In the genomic region with DNA sequence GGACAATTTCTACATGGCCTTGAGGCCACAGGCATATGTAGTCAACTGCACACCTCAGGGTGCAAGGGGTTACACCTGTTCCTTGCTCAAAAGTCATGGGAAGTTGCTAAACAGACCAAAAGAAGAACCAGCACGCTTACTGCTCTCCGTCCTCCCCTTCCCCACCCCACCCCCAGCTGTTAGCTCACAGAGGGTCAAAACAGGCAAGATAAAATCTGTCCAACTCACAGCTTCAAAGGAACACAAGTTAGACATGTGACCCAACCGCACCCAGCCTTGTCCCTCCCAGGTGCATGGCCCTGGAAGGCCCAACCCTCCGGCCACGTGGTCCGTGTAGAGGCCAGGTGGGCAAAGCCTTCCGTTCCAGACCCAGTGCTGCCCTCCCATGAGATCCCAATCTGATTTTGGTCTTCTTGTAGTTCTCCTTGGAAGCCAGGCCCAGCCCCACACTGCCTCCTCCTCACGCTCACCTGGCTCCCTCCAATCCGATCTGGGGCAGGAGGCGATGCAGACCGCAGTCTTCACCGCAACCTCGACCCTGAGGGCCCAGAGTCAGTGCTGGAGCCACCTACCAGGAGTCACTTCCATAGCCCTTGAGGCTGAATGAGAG, we compare ENCODE assay signal across 19 cellular contexts. TPM values are rescaled to one million over a fixed set of nuclear protein-coding genes. Genes with fewer than 3 reads are reported as not detected.
DNase-seq lines count a peak whose midpoint lies in the region; ATAC-seq and TF ChIP-seq lines count a peak whose summit lies in the region.
"Had no signal": no experiment of that assay in that cellular context is flagged by ENCODE, and none has a peak within 500 bp of the region (broad histone marks: within the 10 kb centered on the region; RNA-seq: fewer than 3 reads in every experiment).

No MANE protein-coding gene starts in this region.

- no peak overlapping the region for H2AFZ ChIP-seq in MM.1S (ENCODE audit: low read length)

- peaks cover 20% of the 10 kb centered on the region for H3K4me1 Mint-ChIP-seq in T-helper 2 cell treated with Interferon-gamma antibody and Interleukin-4, amounts not matched to agents 5 μg/mL and 100 μg/mL, for 36 hours (ENCODE audit: low read depth)

- H3K79me2 ChIP-seq in MM.1S (ENCODE audit: low read length) = no peaks in the 10 kb centered on the region

- H3K4me3 ChIP-seq in sigmoid colon (no peak overlapping the region), MM.1S (ENCODE audit: low read length) (no peak overlapping the region)
- H3K4me3 ChIP-seq: adrenal gland, pancreas had no signal

- H3K9me3 ChIP-seq in sigmoid colon (no peaks in the 10 kb centered on the region), MM.1S (replicated peaks; ENCODE audit: insufficient read depth, low read length) (no peaks in the 10 kb centered on the region)
- H3K9me3 ChIP-seq: adrenal gland, pancreas, SK-N-SH had no signal

- intact Hi-C loops in sigmoid colon (cut with DNase I) = no loop called here

- TF ChIP-seq EP300 in sigmoid colon (IDR thresholded peaks at IDR 0.05) = no peak

- H3K4me3 Mint-ChIP-seq in T-helper 2 cell treated with Interferon-gamma antibody and Interleukin-4, amounts not matched to agents 5 μg/mL and 100 μg/mL, for 36 hours = peak overlapping the region; percentile 48
- H3K4me3 Mint-ChIP-seq: CD4-positive, alpha-beta T cell; mesothelial cell of epicardium had no signal

- H3K4me2 ChIP-seq in MM.1S (ENCODE audit: low read depth, low read length) = no peak overlapping the region
- H3K4me2 ChIP-seq: SK-N-SH had no signal

- H3K27ac ChIP-seq in sigmoid colon (no peak overlapping the region), MM.1S (ENCODE audit: low read length) (no peak overlapping the region)
- H3K27ac ChIP-seq: adrenal gland had no signal

- no peak overlapping the region for H3K9ac ChIP-seq in MM.1S (ENCODE audit: low read length)
- H3K9ac ChIP-seq: SK-N-SH had no signal

- no peak for TF ChIP-seq POLR2A in sigmoid colon (IDR thresholded peaks at IDR 0.05)

- H3K27me3 ChIP-seq in sigmoid colon (no peaks in the 10 kb centered on the region), MM.1S (replicated peaks; ENCODE audit: insufficient read depth, low read length) (no peaks in the 10 kb centered on the region)
- H3K27me3 ChIP-seq: adrenal gland, pancreas had no signal

- no peaks in the 10 kb centered on the region for H3K36me3 Mint-ChIP-seq in T-helper 2 cell treated with Interferon-gamma antibody and Interleukin-4, amounts not matched to agents 5 μg/mL and 100 μg/mL, for 36 hours (ENCODE audit: low read depth)
- H3K36me3 Mint-ChIP-seq: mesothelial cell of epicardium had no signal

- no peaks in the 10 kb centered on the region for H3K9me2 ChIP-seq in MM.1S (replicated peaks; ENCODE audit: insufficient read depth, low read length)
- H3K9me2 ChIP-seq: SK-N-SH had no signal

- H3K36me3 ChIP-seq in sigmoid colon = no peaks in the 10 kb centered on the region
- H3K36me3 ChIP-seq in MM.1S (replicated peaks; ENCODE audit: insufficient read depth, low read length) = no peaks in the 10 kb centered on the region
- H3K36me3 ChIP-seq: adrenal gland, pancreas had no signal

- peak; percentile 51 for ATAC-seq in left lobe of liver
- no peak for ATAC-seq in HG02884 (IDR thresholded peaks at IDR 0.05; ENCODE audit: unreplicated experiment)
- ATAC-seq: pancreas, PC-3 had no signal

- no peaks in the 10 kb centered on the region for H3K27me3 Mint-ChIP-seq in T-helper 2 cell treated with Interferon-gamma antibody and Interleukin-4, amounts not matched to agents 5 μg/mL and 100 μg/mL, for 36 hours (ENCODE audit: low read depth)
- H3K27me3 Mint-ChIP-seq: CD4-positive, alpha-beta T cell had no signal

- H3F3A ChIP-seq in MM.1S (ENCODE audit: insufficient read depth, low read length) = no peaks in the 10 kb centered on the region

- DNase-seq in T-helper 2 cell treated with Interferon-gamma antibody and Interleukin-4, amounts not matched to agents 5 μg/mL and 100 μg/mL, for 36 hours (ENCODE audit: low spot score) = no peak
- no peak for DNase-seq in T-helper 2 cell
- DNase-seq in SW480 (ENCODE audit: low spot score) = peak; percentile 94
- DNase-seq in left lobe of liver (ENCODE audit: low spot score) = no peak
- DNase-seq in sigmoid colon = peak; percentile 48
- no peak for DNase-seq in MM.1S
- DNase-seq in NCI-H1092 treated with DMSO at 0.1 percent for 48 hours (lab: John Stamatoyannopoulos, UW) = no peak
- DNase-seq: activated CD4-positive, CD25-positive, alpha-beta regulatory T cell; activated CD8-positive, alpha-beta memory T cell treated with anti-CD3 and anti-CD28 coated beads, Interleukin-2, amount 50 U/mL, for 4 hours; adrenal gland; CD4-positive, alpha-beta T cell; foreskin melanocyte; NCI-H446 treated with DMSO at 0.1 percent for 48 hours; pancreas; PC-3; SK-N-SH; stimulated activated CD4-positive, alpha-beta T cell treated with anti-CD3 and anti-CD28 coated beads, Interleukin-15, amount 100 ng/mL, for 24 hours had no signal

- no peaks in the 10 kb centered on the region for H3K9me3 Mint-ChIP-seq in T-helper 2 cell treated with Interferon-gamma antibody and Interleukin-4, amounts not matched to agents 5 μg/mL and 100 μg/mL, for 36 hours
- H3K9me3 Mint-ChIP-seq: CD4-positive, alpha-beta T cell; mesothelial cell of epicardium had no signal

- TF ChIP-seq CTCF in sigmoid colon (IDR thresholded peaks at IDR 0.05) (no peak), MM.1S (IDR thresholded peaks at IDR 0.05; ENCODE audit: low read length) (no peak)

- H3K27ac Mint-ChIP-seq in T-helper 2 cell treated with Interferon-gamma antibody and Interleukin-4, amounts not matched to agents 5 μg/mL and 100 μg/mL, for 36 hours = peak overlapping the region; percentile 78
- H3K27ac Mint-ChIP-seq: CD4-positive, alpha-beta T cell; mesothelial cell of epicardium had no signal

- 76 to 80% methylated on average over 13 of the region's 13 CpGs for WGBS in sigmoid colon, 2 donors

- H3K4me1 ChIP-seq in sigmoid colon (no peaks in the 10 kb centered on the region), MM.1S (ENCODE audit: low read length) (no peaks in the 10 kb centered on the region)
- H3K4me1 ChIP-seq: adrenal gland, pancreas had no signal

- H4K20me1 ChIP-seq in MM.1S (ENCODE audit: insufficient read depth, low read length) = no peaks in the 10 kb centered on the region

RNA-seq across cellular contexts. Expression of gene ASPRV1, which starts 14.5 kb away (rescaled TPM):
- total RNA-seq in left lobe of liver = 0.78 TPM
- 1 to 10 TPM; 1.1 to 1.4 (median 1.2) TPM for total RNA-seq in sigmoid colon
- polyA plus RNA-seq in sigmoid colon = 1 to 10 TPM; 1.1 to 1.2 (median 1.2) TPM
- total RNA-seq: PC-3 had no signal

Comparison
In these comparisons a context has a peak if more than half of its experiments do, and no peak if none do; other contexts are left out.
1. DNase-seq: peak in SW480 (single experiment) and sigmoid colon (single experiment); none in T-helper 2 cell treated with Interferon-gamma antibody and Interleukin-4, amounts not matched to agents 5 μg/mL and 100 μg/mL, for 36 hours (single experiment), T-helper 2 cell (0 of 5), left lobe of liver (single experiment), MM.1S (single experiment) and NCI-H1092 treated with DMSO at 0.1 percent for 48 hours (single experiment).